Comparison of ENCODE assay signal across 15 cellular contexts in genomic region chr15:80770356-80770705, GRCh38. TPM values are rescaled to one million over a fixed set of nuclear protein-coding genes. Genes with fewer than 3 reads are reported as not detected.
DNase-seq lines count a peak whose midpoint lies in the region; TF ChIP-seq lines count a peak whose summit lies in the region.
"Had no signal": no experiment of that assay in that cellular context is flagged by ENCODE, and none has a peak within 500 bp of the region (broad histone marks: within the 10 kb centered on the region; RNA-seq: fewer than 3 reads in every experiment).

No MANE protein-coding gene starts in this region.

- no peaks in the 10 kb centered on the region for H3K4me1 ChIP-seq in smooth muscle cell (ENCODE audit: low read depth)
- H3K4me1 ChIP-seq in PC-9 (replicated peaks; ENCODE audit: insufficient read depth): no peaks in the 10 kb centered on the region
- H3K4me1 ChIP-seq: Peyer's patch, SJCRH30 had no signal

- WGBS in smooth muscle cell (ENCODE audit: low lambda C conversion rate): 58% methylated on average over 3 of the region's 3 CpGs

- intact Hi-C loops in PC-9 (cut with micrococcal nuclease; ENCODE audit: unreplicated experiment): no loop called here

- H3K9ac ChIP-seq in smooth muscle cell (ENCODE audit: low read depth): no peak overlapping the region

- H3K27ac ChIP-seq in smooth muscle cell (ENCODE audit: low read depth) (no peak overlapping the region), PC-9 (no peak overlapping the region)
- H3K27ac ChIP-seq: C4-2B, Peyer's patch, SJCRH30 had no signal

- DNase-seq in NCI-H345 (lab: John Stamatoyannopoulos, UW) (peak; percentile 57), NCI-H345 treated with DMSO at 0.1 percent for 48 hours (lab: John Stamatoyannopoulos, UW; ENCODE audit: unreplicated experiment) (no peak), LHCN-M2 (ENCODE audit: low read depth) (peak; percentile 28), cardiac fibroblast (ENCODE audit: low read depth in 2 of 2) (peak; percentile 21 to 27), smooth muscle cell (lab: John Stamatoyannopoulos, UW; ENCODE audit: unreplicated experiment) (no peak), PC-9 (no peak), pons (ENCODE audit: low spot score) (no peak)
- DNase-seq: KG1, NCI-H187, NCI-H226, NCI-H526 treated with DMSO at 0.1 percent for 48 hours, Peyer's patch, SJCRH30, T-helper 1 cell had no signal

- H3K9me3 ChIP-seq in smooth muscle cell (replicated peaks; ENCODE audit: low read depth) (no peaks in the 10 kb centered on the region), PC-9 (ENCODE audit: insufficient read depth, low read depth) (no peaks in the 10 kb centered on the region)
- H3K9me3 ChIP-seq: Peyer's patch, SJCRH30 had no signal

- H4K20me1 ChIP-seq in smooth muscle cell (ENCODE audit: low read depth): no peaks in the 10 kb centered on the region
- no peaks in the 10 kb centered on the region for H4K20me1 ChIP-seq in PC-9 (ENCODE audit: insufficient read depth)

- no TSS peak for BruUV-seq in PC-9 (replicated peaks; lab: Mats Ljungman, UMichigan)

- no peaks in the 10 kb centered on the region for H3K36me3 ChIP-seq in smooth muscle cell (ENCODE audit: low read depth)
- H3K36me3 ChIP-seq in PC-9 (ENCODE audit: low read depth): no peaks in the 10 kb centered on the region
- H3K36me3 ChIP-seq: Peyer's patch, SJCRH30 had no signal

- CTCF ChIA-PET in PC-9 (lab: Charles Lee): no interaction called here

- TF ChIP-seq CTCF in cardiac fibroblast (IDR thresholded peaks at IDR 0.05; ENCODE audit: low read depth, low read length) (no peak), smooth muscle cell (IDR thresholded peaks at IDR 0.05; ENCODE audit: borderline replicate concordance, insufficient read depth, poor library complexity, severe bottlenecking) (no peak), PC-9 (conservative IDR thresholded peaks at IDR 0.05) (no peak)

- no peak overlapping the region for H2AFZ ChIP-seq in smooth muscle cell (ENCODE audit: low read depth)
- no peak overlapping the region for H2AFZ ChIP-seq in PC-9

- H3K4me2 ChIP-seq in smooth muscle cell (peak overlapping the region; percentile 31), PC-9 (no peak overlapping the region)

- no peaks in the 10 kb centered on the region for H3F3A ChIP-seq in smooth muscle cell (ENCODE audit: low read depth)
- H3F3A ChIP-seq in PC-9 (ENCODE audit: insufficient read depth, low read depth): 0 out of 2 replicates have a peak, but pooled peaks cover 2% of the 10 kb centered on the region

- no peaks in the 10 kb centered on the region for H3K79me2 ChIP-seq in smooth muscle cell (ENCODE audit: low read depth)
- no peaks in the 10 kb centered on the region for H3K79me2 ChIP-seq in PC-9 (ENCODE audit: low read depth)

- H3K27me3 ChIP-seq in smooth muscle cell (ENCODE audit: low read depth) (no peaks in the 10 kb centered on the region), PC-9 (ENCODE audit: insufficient read depth, low read depth) (no peaks in the 10 kb centered on the region)
- H3K27me3 ChIP-seq: Peyer's patch, SJCRH30 had no signal

- POLR2A ChIA-PET in PC-9 (lab: Charles Lee; ENCODE audit: unreplicated experiment): no interaction called here

- H3K9me2 ChIP-seq in PC-9 (ENCODE audit: insufficient read depth): no peaks in the 10 kb centered on the region

- H3K4me3 ChIP-seq in cardiac fibroblast (replicated peaks in 1 of 2; ENCODE audit: low read depth in 2 of 2, low read length in 2 of 2) (no peak overlapping the region), smooth muscle cell (no peak overlapping the region), PC-9 (no peak overlapping the region)
- H3K4me3 ChIP-seq: Peyer's patch, SJCRH30 had no signal

RNA-seq across cellular contexts. Expression of gene CEMIP, which starts 8.8 kb away (rescaled TPM):
- total RNA-seq in LHCN-M2 (2014; rRNA removed): 1.5 and 4.5 TPM in 2 replicates
- 47.8 TPM for polyA plus RNA-seq in LHCN-M2 (2012)
- 1.2 and 1.9 TPM in 2 replicates for total RNA-seq in smooth muscle cell
- 0.82 and 1.9 TPM in 2 replicates for polyA plus RNA-seq in smooth muscle cell
- 0.58 and 0.61 TPM in 2 replicates for total RNA-seq in PC-9 (2021)

Comparison
In these comparisons a context has a peak if more than half of its experiments do, and no peak if none do; other contexts are left out.
1. DNase-seq: peak in NCI-H345 (single experiment), LHCN-M2 (single experiment) and cardiac fibroblast (2 of 2); none in NCI-H345 treated with DMSO at 0.1 percent for 48 hours (single experiment), smooth muscle cell (single experiment), PC-9 (0 of 2) and pons (single experiment).